ENCODE assay signal across 8 cellular contexts in genomic region chr5:116137544-116138378, GRCh38. TPM values are rescaled to one million over a fixed set of nuclear protein-coding genes. Genes with fewer than 3 reads are reported as not detected.
A peak's percentile ranks its signal among the peaks of the same experiment; 100 is the strongest.
DNase-seq lines count a peak whose midpoint lies in the region; ATAC-seq and FAIRE-seq lines count a peak whose summit lies in the region.

No MANE protein-coding gene starts in this region.

- no peaks in the 10 kb centered on the region for H3K4me1 ChIP-seq in NT2/D1 (ENCODE audit: insufficient read depth, insufficient read length)

- no peaks in the 10 kb centered on the region for H3K36me3 ChIP-seq in NT2/D1 (ENCODE audit: insufficient read depth, insufficient read length, low read length)

- DNase-seq in Right ventricle myocardium superior (no peak), Right ventricle myocardium inferior (ENCODE audit: missing footprints) (no peak), HT1080 (ENCODE audit: low read depth) (peak; percentile 41), NT2/D1 (ENCODE audit: low read depth, low spot score) (peak; percentile 38), lung microvascular endothelial cell (ENCODE audit: low read depth in 2 of 2) (peak; percentile 64 to 78), activated gamma-delta T cell treated with Interleukin-2 at 50 U/mL for 16 hours (no peak)

- intact Hi-C loops in Right ventricle myocardium superior (cut with DNase I) (loop anchor here (5.0 to 10.0 kb wide), 2 partner anchors 300 to 417 kb away; no protein-coding TSS in a partner anchor), Right ventricle myocardium inferior (cut with DNase I) (loop anchor here (5.0 to 10.0 kb wide), 3 partner anchors 225 to 807 kb away; partner anchors contain the start of gene SEMA6A)

- no peaks in the 10 kb centered on the region for H3K9me3 ChIP-seq in NT2/D1 (ENCODE audit: insufficient read depth, low read length)

- ATAC-seq in Right ventricle myocardium superior (ENCODE audit: poor library complexity) = peak; percentile 43
- no peak for ATAC-seq in Right ventricle myocardium inferior
- no peak for ATAC-seq in GM18517 (IDR thresholded peaks at IDR 0.05; ENCODE audit: unreplicated experiment)

- no peak overlapping the region for H3K4me3 ChIP-seq in NT2/D1 (ENCODE audit: insufficient read length, low read depth)

- peak; percentile 91 for FAIRE-seq in colon (lab: Jason Lieb, UNC)

- H3K9ac ChIP-seq in NT2/D1 (ENCODE audit: insufficient read length, low read depth) = no peak overlapping the region

- H3K27me3 ChIP-seq in NT2/D1 (ENCODE audit: insufficient read depth, insufficient read length) = no peaks in the 10 kb centered on the region

RNA-seq across cellular contexts. Expression of gene COMMD10, which starts 52.9 kb away (rescaled TPM):
- 31.5 TPM for total RNA-seq in Right ventricle myocardium superior
- total RNA-seq in Right ventricle myocardium inferior = 33.7 TPM
- total RNA-seq in HT1080 (2014; rRNA removed; shearing (Covaris generic)) = 31.9 and 33.4 TPM in 2 replicates
- polyA plus RNA-seq in HT1080 (2015; cell fraction: cytosol; rRNA removed) = 28.1 and 31.2 TPM in 2 replicates
- polyA plus RNA-seq in HT1080 (2015; cell fraction: nucleus; rRNA removed) = 25.1 and 25.2 TPM in 2 replicates
- 32.7 and 39.3 TPM in 2 replicates for total RNA-seq in lung microvascular endothelial cell

Comparison
In these comparisons a context has a peak if more than half of its experiments do, and no peak if none do; other contexts are left out.
1. DNase-seq: peak in HT1080 (single experiment), NT2/D1 (single experiment) and lung microvascular endothelial cell (2 of 2); none in Right ventricle myocardium superior (single experiment), Right ventricle myocardium inferior (single experiment) and activated gamma-delta T cell treated with Interleukin-2 at 50 U/mL for 16 hours (single experiment).